1 cellular context compared by ENCODE assay signal in the genomic region with DNA sequence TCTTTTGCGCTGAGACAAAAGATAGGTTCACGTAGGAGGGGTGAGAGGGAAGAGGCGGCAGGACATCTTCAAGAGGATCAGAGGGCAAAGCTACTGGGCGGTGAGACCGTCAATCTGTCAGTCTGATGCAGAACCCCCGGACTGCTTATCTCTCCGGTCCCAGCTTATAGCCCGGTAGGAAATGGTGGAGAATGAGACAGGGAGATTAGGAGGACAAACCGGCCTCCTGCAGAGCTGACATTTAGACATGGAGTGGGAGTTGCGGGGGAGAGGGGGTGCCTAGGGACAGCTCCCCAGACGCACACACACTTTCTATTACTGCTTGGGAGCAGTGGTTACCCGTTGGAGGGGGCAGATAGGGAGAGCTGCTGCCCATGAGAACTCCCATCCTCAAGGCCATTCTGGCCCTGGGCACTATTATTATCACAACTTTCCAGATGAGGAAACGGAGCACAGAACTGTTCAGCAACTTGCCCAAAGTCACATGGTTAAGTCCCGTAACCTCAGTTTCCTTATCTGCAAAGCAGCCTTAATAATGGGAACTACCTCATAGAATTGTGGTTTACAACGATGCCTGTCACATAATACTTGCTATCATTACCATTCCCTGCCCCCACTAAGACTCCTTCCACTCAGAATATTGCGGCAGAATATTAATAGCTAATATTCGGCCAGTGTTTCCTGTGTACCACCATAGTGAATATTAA.
TF ChIP-seq lines count a peak whose summit lies in the region.

No MANE protein-coding gene starts in this region.

TF ChIP-seq in K562, 482 proteins besides CTCF, POLR2A, EP300 and RAD21 (continued from another document):
- TF ChIP-seq, protein P1, sequence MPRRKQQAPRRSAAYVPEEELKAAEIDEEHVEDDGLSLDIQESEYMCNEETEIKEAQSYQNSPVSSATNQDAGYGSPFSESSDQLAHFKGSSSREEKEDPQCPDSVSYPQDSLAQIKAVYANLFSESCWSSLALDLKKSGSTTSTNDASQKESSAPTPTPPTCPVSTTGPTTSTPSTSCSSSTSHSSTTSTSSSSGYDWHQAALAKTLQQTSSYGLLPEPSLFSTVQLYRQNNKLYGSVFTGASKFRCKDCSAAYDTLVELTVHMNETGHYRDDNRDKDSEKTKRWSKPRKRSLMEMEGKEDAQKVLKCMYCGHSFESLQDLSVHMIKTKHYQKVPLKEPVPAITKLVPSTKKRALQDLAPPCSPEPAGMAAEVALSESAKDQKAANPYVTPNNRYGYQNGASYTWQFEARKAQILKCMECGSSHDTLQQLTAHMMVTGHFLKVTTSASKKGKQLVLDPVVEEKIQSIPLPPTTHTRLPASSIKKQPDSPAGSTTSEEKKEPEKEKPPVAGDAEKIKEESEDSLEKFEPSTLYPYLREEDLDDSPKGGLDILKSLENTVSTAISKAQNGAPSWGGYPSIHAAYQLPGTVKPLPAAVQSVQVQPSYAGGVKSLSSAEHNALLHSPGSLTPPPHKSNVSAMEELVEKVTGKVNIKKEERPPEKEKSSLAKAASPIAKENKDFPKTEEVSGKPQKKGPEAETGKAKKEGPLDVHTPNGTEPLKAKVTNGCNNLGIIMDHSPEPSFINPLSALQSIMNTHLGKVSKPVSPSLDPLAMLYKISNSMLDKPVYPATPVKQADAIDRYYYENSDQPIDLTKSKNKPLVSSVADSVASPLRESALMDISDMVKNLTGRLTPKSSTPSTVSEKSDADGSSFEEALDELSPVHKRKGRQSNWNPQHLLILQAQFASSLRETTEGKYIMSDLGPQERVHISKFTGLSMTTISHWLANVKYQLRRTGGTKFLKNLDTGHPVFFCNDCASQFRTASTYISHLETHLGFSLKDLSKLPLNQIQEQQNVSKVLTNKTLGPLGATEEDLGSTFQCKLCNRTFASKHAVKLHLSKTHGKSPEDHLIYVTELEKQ (CRISPR knock-in tag; IDR thresholded peaks at IDR 0.05) = no peak
- TF ChIP-seq MXI1 (IDR thresholded peaks at IDR 0.05; ENCODE audit: low read depth, low read length) (peak; percentile 63), SRSF1 (IDR thresholded peaks at IDR 0.05; ENCODE audit: low read depth, low read length) (no peak), ESRRB (CRISPR knock-in tag; IDR thresholded peaks at IDR 0.05; ENCODE audit: borderline replicate concordance) (no peak), HNRNPUL1 (IDR thresholded peaks at IDR 0.05; ENCODE audit: low read length) (no peak)
- TF ChIP-seq, protein P2, sequence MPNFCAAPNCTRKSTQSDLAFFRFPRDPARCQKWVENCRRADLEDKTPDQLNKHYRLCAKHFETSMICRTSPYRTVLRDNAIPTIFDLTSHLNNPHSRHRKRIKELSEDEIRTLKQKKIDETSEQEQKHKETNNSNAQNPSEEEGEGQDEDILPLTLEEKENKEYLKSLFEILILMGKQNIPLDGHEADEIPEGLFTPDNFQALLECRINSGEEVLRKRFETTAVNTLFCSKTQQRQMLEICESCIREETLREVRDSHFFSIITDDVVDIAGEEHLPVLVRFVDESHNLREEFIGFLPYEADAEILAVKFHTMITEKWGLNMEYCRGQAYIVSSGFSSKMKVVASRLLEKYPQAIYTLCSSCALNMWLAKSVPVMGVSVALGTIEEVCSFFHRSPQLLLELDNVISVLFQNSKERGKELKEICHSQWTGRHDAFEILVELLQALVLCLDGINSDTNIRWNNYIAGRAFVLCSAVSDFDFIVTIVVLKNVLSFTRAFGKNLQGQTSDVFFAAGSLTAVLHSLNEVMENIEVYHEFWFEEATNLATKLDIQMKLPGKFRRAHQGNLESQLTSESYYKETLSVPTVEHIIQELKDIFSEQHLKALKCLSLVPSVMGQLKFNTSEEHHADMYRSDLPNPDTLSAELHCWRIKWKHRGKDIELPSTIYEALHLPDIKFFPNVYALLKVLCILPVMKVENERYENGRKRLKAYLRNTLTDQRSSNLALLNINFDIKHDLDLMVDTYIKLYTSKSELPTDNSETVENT (CRISPR knock-in tag; IDR thresholded peaks at IDR 0.05) = no peak
